1 cellular context compared by ENCODE assay signal in the genomic region with DNA sequence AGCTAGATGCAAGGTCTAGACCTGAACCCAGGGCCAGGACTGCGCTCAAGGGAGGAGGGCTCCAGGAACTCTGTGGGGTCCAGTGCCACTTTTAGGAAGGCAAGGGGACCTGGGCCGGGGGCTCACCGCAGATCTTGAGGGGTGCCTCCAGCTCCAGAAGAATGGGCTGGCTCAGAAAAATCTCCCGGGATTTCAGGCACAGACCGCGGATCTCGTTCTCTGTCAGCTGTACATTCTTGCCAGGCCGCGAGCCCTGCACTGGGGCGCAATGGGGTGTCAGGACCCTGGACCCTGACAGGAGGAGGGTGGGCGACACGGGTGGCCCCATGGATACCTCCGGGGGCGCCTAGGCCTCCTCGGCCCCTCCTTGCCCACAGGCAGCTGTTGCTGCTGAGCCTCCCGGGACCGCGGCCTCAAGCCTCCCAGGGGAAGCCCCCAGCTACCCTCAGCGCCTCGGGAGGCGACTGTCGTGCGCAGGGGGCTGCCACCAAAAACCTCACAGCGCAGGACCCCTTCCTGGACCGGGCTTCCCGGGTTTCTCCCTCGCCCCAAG.
TF ChIP-seq lines count a peak whose summit lies in the region.

No MANE protein-coding gene starts in this region.

TF ChIP-seq in K562, 482 proteins besides CTCF, POLR2A, EP300 and RAD21 (continued from another document and continues in another):
- TF ChIP-seq, protein P1, sequence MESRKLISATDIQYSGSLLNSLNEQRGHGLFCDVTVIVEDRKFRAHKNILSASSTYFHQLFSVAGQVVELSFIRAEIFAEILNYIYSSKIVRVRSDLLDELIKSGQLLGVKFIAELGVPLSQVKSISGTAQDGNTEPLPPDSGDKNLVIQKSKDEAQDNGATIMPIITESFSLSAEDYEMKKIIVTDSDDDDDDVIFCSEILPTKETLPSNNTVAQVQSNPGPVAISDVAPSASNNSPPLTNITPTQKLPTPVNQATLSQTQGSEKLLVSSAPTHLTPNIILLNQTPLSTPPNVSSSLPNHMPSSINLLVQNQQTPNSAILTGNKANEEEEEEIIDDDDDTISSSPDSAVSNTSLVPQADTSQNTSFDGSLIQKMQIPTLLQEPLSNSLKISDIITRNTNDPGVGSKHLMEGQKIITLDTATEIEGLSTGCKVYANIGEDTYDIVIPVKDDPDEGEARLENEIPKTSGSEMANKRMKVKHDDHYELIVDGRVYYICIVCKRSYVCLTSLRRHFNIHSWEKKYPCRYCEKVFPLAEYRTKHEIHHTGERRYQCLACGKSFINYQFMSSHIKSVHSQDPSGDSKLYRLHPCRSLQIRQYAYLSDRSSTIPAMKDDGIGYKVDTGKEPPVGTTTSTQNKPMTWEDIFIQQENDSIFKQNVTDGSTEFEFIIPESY (CRISPR knock-in tag; IDR thresholded peaks at IDR 0.05) = no peak
- 0 out of 2 replicates have a peak, but pooled peaks have one; percentile 56 for TF ChIP-seq ZNF263 (CRISPR knock-in tag; IDR thresholded peaks at IDR 0.05; ENCODE audit: borderline replicate concordance)
- no peak for TF ChIP-seq STAT5A (IDR thresholded peaks at IDR 0.05; ENCODE audit: borderline replicate concordance, low read length)
- no peak for TF ChIP-seq ZNF77 (CRISPR knock-in tag; IDR thresholded peaks at IDR 0.05)
- no peak for TF ChIP-seq YY1 (IDR thresholded peaks at IDR 0.05; ENCODE audit: borderline replicate concordance in 1 of 3, control insufficient read depth in 1 of 3, extremely low read depth in 1 of 3, insufficient read depth in 3 of 3, insufficient read length in 1 of 3, insufficient replicate concordance in 2 of 3, low read depth in 1 of 3, low read length in 2 of 3)
- TF ChIP-seq, protein P2, sequence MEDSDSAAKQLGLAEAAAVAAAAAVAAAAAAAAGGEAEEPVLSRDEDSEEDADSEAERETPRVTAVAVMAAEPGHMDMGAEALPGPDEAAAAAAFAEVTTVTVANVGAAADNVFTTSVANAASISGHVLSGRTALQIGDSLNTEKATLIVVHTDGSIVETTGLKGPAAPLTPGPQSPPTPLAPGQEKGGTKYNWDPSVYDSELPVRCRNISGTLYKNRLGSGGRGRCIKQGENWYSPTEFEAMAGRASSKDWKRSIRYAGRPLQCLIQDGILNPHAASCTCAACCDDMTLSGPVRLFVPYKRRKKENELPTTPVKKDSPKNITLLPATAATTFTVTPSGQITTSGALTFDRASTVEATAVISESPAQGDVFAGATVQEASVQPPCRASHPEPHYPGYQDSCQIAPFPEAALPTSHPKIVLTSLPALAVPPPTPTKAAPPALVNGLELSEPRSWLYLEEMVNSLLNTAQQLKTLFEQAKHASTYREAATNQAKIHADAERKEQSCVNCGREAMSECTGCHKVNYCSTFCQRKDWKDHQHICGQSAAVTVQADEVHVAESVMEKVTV (CRISPR knock-in tag; IDR thresholded peaks at IDR 0.05) = no peak
- no peak for TF ChIP-seq RBM39 (optimal IDR thresholded peaks at IDR 0.05; ENCODE audit: low read depth, low read length)
- TF ChIP-seq ETS2 (tag; IDR thresholded peaks at IDR 0.05; ENCODE audit: borderline replicate concordance, poor library complexity, severe bottlenecking) = no peak
- TF ChIP-seq, protein P3, sequence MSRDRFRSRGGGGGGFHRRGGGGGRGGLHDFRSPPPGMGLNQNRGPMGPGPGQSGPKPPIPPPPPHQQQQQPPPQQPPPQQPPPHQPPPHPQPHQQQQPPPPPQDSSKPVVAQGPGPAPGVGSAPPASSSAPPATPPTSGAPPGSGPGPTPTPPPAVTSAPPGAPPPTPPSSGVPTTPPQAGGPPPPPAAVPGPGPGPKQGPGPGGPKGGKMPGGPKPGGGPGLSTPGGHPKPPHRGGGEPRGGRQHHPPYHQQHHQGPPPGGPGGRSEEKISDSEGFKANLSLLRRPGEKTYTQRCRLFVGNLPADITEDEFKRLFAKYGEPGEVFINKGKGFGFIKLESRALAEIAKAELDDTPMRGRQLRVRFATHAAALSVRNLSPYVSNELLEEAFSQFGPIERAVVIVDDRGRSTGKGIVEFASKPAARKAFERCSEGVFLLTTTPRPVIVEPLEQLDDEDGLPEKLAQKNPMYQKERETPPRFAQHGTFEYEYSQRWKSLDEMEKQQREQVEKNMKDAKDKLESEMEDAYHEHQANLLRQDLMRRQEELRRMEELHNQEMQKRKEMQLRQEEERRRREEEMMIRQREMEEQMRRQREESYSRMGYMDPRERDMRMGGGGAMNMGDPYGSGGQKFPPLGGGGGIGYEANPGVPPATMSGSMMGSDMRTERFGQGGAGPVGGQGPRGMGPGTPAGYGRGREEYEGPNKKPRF (IDR thresholded peaks at IDR 0.05; ENCODE audit: low read depth, low read length) = no peak
- peak; percentile 57 for TF ChIP-seq GABPB1 (CRISPR knock-in tag; IDR thresholded peaks at IDR 0.05)
- TF ChIP-seq, protein P4, sequence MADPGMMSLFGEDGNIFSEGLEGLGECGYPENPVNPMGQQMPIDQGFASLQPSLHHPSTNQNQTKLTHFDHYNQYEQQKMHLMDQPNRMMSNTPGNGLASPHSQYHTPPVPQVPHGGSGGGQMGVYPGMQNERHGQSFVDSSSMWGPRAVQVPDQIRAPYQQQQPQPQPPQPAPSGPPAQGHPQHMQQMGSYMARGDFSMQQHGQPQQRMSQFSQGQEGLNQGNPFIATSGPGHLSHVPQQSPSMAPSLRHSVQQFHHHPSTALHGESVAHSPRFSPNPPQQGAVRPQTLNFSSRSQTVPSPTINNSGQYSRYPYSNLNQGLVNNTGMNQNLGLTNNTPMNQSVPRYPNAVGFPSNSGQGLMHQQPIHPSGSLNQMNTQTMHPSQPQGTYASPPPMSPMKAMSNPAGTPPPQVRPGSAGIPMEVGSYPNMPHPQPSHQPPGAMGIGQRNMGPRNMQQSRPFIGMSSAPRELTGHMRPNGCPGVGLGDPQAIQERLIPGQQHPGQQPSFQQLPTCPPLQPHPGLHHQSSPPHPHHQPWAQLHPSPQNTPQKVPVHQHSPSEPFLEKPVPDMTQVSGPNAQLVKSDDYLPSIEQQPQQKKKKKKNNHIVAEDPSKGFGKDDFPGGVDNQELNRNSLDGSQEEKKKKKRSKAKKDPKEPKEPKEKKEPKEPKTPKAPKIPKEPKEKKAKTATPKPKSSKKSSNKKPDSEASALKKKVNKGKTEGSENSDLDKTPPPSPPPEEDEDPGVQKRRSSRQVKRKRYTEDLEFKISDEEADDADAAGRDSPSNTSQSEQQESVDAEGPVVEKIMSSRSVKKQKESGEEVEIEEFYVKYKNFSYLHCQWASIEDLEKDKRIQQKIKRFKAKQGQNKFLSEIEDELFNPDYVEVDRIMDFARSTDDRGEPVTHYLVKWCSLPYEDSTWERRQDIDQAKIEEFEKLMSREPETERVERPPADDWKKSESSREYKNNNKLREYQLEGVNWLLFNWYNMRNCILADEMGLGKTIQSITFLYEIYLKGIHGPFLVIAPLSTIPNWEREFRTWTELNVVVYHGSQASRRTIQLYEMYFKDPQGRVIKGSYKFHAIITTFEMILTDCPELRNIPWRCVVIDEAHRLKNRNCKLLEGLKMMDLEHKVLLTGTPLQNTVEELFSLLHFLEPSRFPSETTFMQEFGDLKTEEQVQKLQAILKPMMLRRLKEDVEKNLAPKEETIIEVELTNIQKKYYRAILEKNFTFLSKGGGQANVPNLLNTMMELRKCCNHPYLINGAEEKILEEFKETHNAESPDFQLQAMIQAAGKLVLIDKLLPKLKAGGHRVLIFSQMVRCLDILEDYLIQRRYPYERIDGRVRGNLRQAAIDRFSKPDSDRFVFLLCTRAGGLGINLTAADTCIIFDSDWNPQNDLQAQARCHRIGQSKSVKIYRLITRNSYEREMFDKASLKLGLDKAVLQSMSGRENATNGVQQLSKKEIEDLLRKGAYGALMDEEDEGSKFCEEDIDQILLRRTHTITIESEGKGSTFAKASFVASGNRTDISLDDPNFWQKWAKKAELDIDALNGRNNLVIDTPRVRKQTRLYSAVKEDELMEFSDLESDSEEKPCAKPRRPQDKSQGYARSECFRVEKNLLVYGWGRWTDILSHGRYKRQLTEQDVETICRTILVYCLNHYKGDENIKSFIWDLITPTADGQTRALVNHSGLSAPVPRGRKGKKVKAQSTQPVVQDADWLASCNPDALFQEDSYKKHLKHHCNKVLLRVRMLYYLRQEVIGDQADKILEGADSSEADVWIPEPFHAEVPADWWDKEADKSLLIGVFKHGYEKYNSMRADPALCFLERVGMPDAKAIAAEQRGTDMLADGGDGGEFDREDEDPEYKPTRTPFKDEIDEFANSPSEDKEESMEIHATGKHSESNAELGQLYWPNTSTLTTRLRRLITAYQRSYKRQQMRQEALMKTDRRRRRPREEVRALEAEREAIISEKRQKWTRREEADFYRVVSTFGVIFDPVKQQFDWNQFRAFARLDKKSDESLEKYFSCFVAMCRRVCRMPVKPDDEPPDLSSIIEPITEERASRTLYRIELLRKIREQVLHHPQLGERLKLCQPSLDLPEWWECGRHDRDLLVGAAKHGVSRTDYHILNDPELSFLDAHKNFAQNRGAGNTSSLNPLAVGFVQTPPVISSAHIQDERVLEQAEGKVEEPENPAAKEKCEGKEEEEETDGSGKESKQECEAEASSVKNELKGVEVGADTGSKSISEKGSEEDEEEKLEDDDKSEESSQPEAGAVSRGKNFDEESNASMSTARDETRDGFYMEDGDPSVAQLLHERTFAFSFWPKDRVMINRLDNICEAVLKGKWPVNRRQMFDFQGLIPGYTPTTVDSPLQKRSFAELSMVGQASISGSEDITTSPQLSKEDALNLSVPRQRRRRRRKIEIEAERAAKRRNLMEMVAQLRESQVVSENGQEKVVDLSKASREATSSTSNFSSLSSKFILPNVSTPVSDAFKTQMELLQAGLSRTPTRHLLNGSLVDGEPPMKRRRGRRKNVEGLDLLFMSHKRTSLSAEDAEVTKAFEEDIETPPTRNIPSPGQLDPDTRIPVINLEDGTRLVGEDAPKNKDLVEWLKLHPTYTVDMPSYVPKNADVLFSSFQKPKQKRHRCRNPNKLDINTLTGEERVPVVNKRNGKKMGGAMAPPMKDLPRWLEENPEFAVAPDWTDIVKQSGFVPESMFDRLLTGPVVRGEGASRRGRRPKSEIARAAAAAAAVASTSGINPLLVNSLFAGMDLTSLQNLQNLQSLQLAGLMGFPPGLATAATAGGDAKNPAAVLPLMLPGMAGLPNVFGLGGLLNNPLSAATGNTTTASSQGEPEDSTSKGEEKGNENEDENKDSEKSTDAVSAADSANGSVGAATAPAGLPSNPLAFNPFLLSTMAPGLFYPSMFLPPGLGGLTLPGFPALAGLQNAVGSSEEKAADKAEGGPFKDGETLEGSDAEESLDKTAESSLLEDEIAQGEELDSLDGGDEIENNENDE (IDR thresholded peaks at IDR 0.05; ENCODE audit: low read depth, low read length) = no peak
- TF ChIP-seq, protein P5, sequence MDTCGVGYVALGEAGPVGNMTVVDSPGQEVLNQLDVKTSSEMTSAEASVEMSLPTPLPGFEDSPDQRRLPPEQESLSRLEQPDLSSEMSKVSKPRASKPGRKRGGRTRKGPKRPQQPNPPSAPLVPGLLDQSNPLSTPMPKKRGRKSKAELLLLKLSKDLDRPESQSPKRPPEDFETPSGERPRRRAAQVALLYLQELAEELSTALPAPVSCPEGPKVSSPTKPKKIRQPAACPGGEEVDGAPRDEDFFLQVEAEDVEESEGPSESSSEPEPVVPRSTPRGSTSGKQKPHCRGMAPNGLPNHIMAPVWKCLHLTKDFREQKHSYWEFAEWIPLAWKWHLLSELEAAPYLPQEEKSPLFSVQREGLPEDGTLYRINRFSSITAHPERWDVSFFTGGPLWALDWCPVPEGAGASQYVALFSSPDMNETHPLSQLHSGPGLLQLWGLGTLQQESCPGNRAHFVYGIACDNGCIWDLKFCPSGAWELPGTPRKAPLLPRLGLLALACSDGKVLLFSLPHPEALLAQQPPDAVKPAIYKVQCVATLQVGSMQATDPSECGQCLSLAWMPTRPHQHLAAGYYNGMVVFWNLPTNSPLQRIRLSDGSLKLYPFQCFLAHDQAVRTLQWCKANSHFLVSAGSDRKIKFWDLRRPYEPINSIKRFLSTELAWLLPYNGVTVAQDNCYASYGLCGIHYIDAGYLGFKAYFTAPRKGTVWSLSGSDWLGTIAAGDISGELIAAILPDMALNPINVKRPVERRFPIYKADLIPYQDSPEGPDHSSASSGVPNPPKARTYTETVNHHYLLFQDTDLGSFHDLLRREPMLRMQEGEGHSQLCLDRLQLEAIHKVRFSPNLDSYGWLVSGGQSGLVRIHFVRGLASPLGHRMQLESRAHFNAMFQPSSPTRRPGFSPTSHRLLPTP (IDR thresholded peaks at IDR 0.05; ENCODE audit: borderline replicate concordance, extremely low read depth, insufficient read length) = no peak
- TF ChIP-seq, protein P6, sequence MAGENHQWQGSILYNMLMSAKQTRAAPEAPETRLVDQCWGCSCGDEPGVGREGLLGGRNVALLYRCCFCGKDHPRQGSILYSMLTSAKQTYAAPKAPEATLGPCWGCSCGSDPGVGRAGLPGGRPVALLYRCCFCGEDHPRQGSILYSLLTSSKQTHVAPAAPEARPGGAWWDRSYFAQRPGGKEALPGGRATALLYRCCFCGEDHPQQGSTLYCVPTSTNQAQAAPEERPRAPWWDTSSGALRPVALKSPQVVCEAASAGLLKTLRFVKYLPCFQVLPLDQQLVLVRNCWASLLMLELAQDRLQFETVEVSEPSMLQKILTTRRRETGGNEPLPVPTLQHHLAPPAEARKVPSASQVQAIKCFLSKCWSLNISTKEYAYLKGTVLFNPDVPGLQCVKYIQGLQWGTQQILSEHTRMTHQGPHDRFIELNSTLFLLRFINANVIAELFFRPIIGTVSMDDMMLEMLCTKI (IDR thresholded peaks at IDR 0.05; ENCODE audit: partially characterized antibody) = no peak
- TF ChIP-seq, protein P7, sequence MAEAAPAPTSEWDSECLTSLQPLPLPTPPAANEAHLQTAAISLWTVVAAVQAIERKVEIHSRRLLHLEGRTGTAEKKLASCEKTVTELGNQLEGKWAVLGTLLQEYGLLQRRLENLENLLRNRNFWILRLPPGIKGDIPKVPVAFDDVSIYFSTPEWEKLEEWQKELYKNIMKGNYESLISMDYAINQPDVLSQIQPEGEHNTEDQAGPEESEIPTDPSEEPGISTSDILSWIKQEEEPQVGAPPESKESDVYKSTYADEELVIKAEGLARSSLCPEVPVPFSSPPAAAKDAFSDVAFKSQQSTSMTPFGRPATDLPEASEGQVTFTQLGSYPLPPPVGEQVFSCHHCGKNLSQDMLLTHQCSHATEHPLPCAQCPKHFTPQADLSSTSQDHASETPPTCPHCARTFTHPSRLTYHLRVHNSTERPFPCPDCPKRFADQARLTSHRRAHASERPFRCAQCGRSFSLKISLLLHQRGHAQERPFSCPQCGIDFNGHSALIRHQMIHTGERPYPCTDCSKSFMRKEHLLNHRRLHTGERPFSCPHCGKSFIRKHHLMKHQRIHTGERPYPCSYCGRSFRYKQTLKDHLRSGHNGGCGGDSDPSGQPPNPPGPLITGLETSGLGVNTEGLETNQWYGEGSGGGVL (CRISPR knock-in tag; IDR thresholded peaks at IDR 0.05) = no peak
- no peak for TF ChIP-seq ZNF217 (CRISPR knock-in tag; IDR thresholded peaks at IDR 0.05)
- TF ChIP-seq, protein P8, sequence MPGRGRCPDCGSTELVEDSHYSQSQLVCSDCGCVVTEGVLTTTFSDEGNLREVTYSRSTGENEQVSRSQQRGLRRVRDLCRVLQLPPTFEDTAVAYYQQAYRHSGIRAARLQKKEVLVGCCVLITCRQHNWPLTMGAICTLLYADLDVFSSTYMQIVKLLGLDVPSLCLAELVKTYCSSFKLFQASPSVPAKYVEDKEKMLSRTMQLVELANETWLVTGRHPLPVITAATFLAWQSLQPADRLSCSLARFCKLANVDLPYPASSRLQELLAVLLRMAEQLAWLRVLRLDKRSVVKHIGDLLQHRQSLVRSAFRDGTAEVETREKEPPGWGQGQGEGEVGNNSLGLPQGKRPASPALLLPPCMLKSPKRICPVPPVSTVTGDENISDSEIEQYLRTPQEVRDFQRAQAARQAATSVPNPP (IDR thresholded peaks at IDR 0.05; ENCODE audit: borderline replicate concordance, insufficient read depth, insufficient read length) = no peak
- TF ChIP-seq NFXL1 (CRISPR knock-in tag; IDR thresholded peaks at IDR 0.05) = no peak
